ENCODE assay signal across 17 cellular contexts in genomic region chr10:49179699-49180511, GRCh38. TPM values are rescaled to one million over a fixed set of nuclear protein-coding genes. Genes with fewer than 3 reads are reported as not detected.
DNase-seq lines count a peak whose midpoint lies in the region; ATAC-seq lines count a peak whose summit lies in the region.
"Had no signal": no experiment of that assay in that cellular context is flagged by ENCODE, and none has a peak within 500 bp of the region (broad histone marks: within the 10 kb centered on the region; RNA-seq: fewer than 3 reads in every experiment).

No MANE protein-coding gene starts in this region.

- DNase-seq in activated CD4-positive, alpha-beta T cell treated with anti-CD3 and anti-CD28 coated beads for 48 hours = peak; percentile 28
- DNase-seq in activated CD4-positive, alpha-beta T cell treated with anti-CD3 and anti-CD28 coated beads, Interleukin-2, amount 50 U/mL, for 4 hours = no peak
- DNase-seq in activated T-cell treated with anti-CD3 and anti-CD28 coated beads, Interleukin-2, amount 50 U/mL, for 48 hours = peak; percentile 51 to 59
- DNase-seq in mucosa of gallbladder (ENCODE audit: low spot score) (peak; percentile 9), amniotic stem cell (lab: John Stamatoyannopoulos, UW) (no peak), NCI-H1930 (lab: John Stamatoyannopoulos, UW) (no peak)
- no peak for DNase-seq in stimulated activated CD4-positive, alpha-beta T cell treated with anti-CD3 and anti-CD28 coated beads, Interleukin-2, amount 100 ng/mL, for 24 hours
- DNase-seq: Caco-2; effector CD4-positive, alpha-beta T cell; GF-D8; mesenchymal stem cell; T1000 had no signal

- peak; percentile 29 for ATAC-seq in GM18907 (IDR thresholded peaks at IDR 0.05; ENCODE audit: unreplicated experiment)

RNA-seq across cellular contexts. Expression of gene TMEM273, which starts 8.3 kb away (rescaled TPM):
- 35.8 TPM for total RNA-seq in mucosa of gallbladder
- total RNA-seq: Caco-2, HT1080, M059J had no signal

RNA-seq across cellular contexts. Expression of gene FAM170B, which starts 46.1 kb away (rescaled TPM):
- not detected for total RNA-seq in mucosa of gallbladder
- total RNA-seq: Caco-2, HT1080, M059J, skeletal muscle tissue, suprapubic skin had no signal

Comparison
In these comparisons a context has a peak if more than half of its experiments do, and no peak if none do; other contexts are left out.
1. DNase-seq: peak in activated CD4-positive, alpha-beta T cell treated with anti-CD3 and anti-CD28 coated beads for 48 hours (single experiment), activated T-cell treated with anti-CD3 and anti-CD28 coated beads, Interleukin-2, amount 50 U/mL, for 48 hours (2 of 2) and mucosa of gallbladder (single experiment); none in activated CD4-positive, alpha-beta T cell treated with anti-CD3 and anti-CD28 coated beads, Interleukin-2, amount 50 U/mL, for 4 hours (0 of 2), amniotic stem cell (single experiment), NCI-H1930 (0 of 2) and stimulated activated CD4-positive, alpha-beta T cell treated with anti-CD3 and anti-CD28 coated beads, Interleukin-2, amount 100 ng/mL, for 24 hours (0 of 2).